In genomic region chr10:73807471-73807870, GRCh38 we compare ENCODE assay signal across 16 cellular contexts. TPM values are rescaled to one million over a fixed set of nuclear protein-coding genes. Genes with fewer than 3 reads are reported as not detected.
DNase-seq lines count a peak whose midpoint lies in the region; ATAC-seq, FAIRE-seq and TF ChIP-seq lines count a peak whose summit lies in the region.
"Had no signal": no experiment of that assay in that cellular context is flagged by ENCODE, and none has a peak within 500 bp of the region (broad histone marks: within the 10 kb centered on the region; RNA-seq: fewer than 3 reads in every experiment).

No MANE protein-coding gene starts in this region.

- CTCF ChIA-PET in activated CD4-positive, alpha-beta T cell treated with anti-CD3 and anti-CD28 coated beads, Interleukin-2, amount 10 ng/mL, durations not matched to agents 7 days and 5 days (lab: Charles Lee): interaction anchor here (1.1 to 2.6 kb wide), 3 partner anchors 13 to 72 kb away, joined by 4 to 20 read pairs (median 9); partner anchors contain the start of gene ZSWIM8
- CTCF ChIA-PET in K562 (lab: Yijun Ruan, JAX; ENCODE audit: low intra/inter-chr PET ratio): no interaction called here

- H3K4me3 ChIP-seq in right atrium auricular region (no peak overlapping the region), K562 (no peak overlapping the region)
- H3K4me3 ChIP-seq: GM23338 had no signal

- peak overlapping the region; percentile 73 for H3K27ac Mint-ChIP-seq in activated CD4-positive, alpha-beta T cell treated with anti-CD3 and anti-CD28 coated beads, Interleukin-2, amount 10 ng/mL, durations not matched to agents 7 days and 5 days
- no peak overlapping the region for H3K27ac Mint-ChIP-seq in stimulated activated naive CD8-positive, alpha-beta T cell treated with anti-CD3 and anti-CD28 coated beads, Interleukin-15, amount 100 ng/mL, for 72 hours
- H3K27ac Mint-ChIP-seq: GM23338 had no signal

- H3K27me3 ChIP-seq in right atrium auricular region (no peaks in the 10 kb centered on the region), K562 (ENCODE audit: control insufficient read depth in 2 of 2, insufficient read depth in 2 of 2, low read length in 2 of 2) (no peaks in the 10 kb centered on the region)
- H3K27me3 ChIP-seq: Peyer's patch had no signal

- no peaks in the 10 kb centered on the region for H3K9me1 ChIP-seq in K562 (ENCODE audit: control insufficient read depth, insufficient read depth, low read length)

- H3K9me3 Mint-ChIP-seq in activated CD4-positive, alpha-beta T cell treated with anti-CD3 and anti-CD28 coated beads, Interleukin-2, amount 10 ng/mL, durations not matched to agents 7 days and 5 days: no peaks in the 10 kb centered on the region
- no peaks in the 10 kb centered on the region for H3K9me3 Mint-ChIP-seq in stimulated activated naive CD8-positive, alpha-beta T cell treated with anti-CD3 and anti-CD28 coated beads, Interleukin-15, amount 100 ng/mL, for 72 hours
- H3K9me3 Mint-ChIP-seq: GM23338 had no signal

- H3K9me3 ChIP-seq in right atrium auricular region (no peaks in the 10 kb centered on the region), K562 (replicated peaks; ENCODE audit: control insufficient read depth, insufficient read depth, low read depth, low read length) (no peaks in the 10 kb centered on the region)
- H3K9me3 ChIP-seq: Peyer's patch had no signal

- no peak for TF ChIP-seq RAD21 in K562 (CRISPR knock-in tag; conservative IDR thresholded peaks at IDR 0.05 in 1 of 2, IDR thresholded peaks at IDR 0.05 in 1 of 2)

- H3K4me1 Mint-ChIP-seq in activated CD4-positive, alpha-beta T cell treated with anti-CD3 and anti-CD28 coated beads, Interleukin-2, amount 10 ng/mL, durations not matched to agents 7 days and 5 days: peaks cover 54% of the 10 kb centered on the region
- peaks cover 73% of the 10 kb centered on the region for H3K4me1 Mint-ChIP-seq in stimulated activated naive CD8-positive, alpha-beta T cell treated with anti-CD3 and anti-CD28 coated beads, Interleukin-15, amount 100 ng/mL, for 72 hours

- peaks cover 0 to 23% of the 10 kb centered on the region in 2 donors for H3K4me1 ChIP-seq in right atrium auricular region
- H3K4me1 ChIP-seq in K562 (replicated peaks in 1 of 2; ENCODE audit: control insufficient read depth in 2 of 2, insufficient read depth in 2 of 2, low read length in 2 of 2): peaks cover 23 to 40% of the 10 kb centered on the region in 2 experiments

- WGBS in K562 (ENCODE audit: insufficient coverage, low coverage, missing lambda C conversion rate): 95% methylated on average over 14 of the region's 14 CpGs

- peaks cover 60% of the 10 kb centered on the region for H3K36me3 Mint-ChIP-seq in activated CD4-positive, alpha-beta T cell treated with anti-CD3 and anti-CD28 coated beads, Interleukin-2, amount 10 ng/mL, durations not matched to agents 7 days and 5 days (ENCODE audit: low read depth)

- TF ChIP-seq EP300 in K562 (IDR thresholded peaks at IDR 0.05; ENCODE audit: low read length): no peak

- in situ Hi-C loops in K562 (cut with MboI): no loop called here

- BruUV-seq in K562 (replicated peaks; lab: Mats Ljungman, UMichigan): no TSS peak

- H3K27ac ChIP-seq in right atrium auricular region: no peak overlapping the region
- no peak overlapping the region for H3K27ac ChIP-seq in K562 (ENCODE audit: extremely low read depth, low read depth, low read length)
- H3K27ac ChIP-seq: Peyer's patch had no signal

- TF ChIP-seq CTCF in right atrium auricular region (IDR thresholded peaks at IDR 0.05) (no peak), K562 (IDR thresholded peaks at IDR 0.05 in 2 of 3, conservative IDR thresholded peaks at IDR 0.05 in 1 of 3; ENCODE audit: insufficient read depth in 2 of 3, low read depth in 1 of 3, low read length in 3 of 3) (no peak)

- no peak for DNase-seq in activated CD4-positive, alpha-beta T cell treated with anti-CD3 and anti-CD28 coated beads, Interleukin-2, amount 10 ng/mL, durations not matched to agents 7 days and 5 days
- no peak for DNase-seq in activated CD4-positive, alpha-beta T cell treated with anti-CD3 and anti-CD28 coated beads, Interleukin-2, amount 50 U/mL, for 4 hours
- DNase-seq in left ventricle myocardium superior (peak; percentile 25), right atrium auricular region (ENCODE audit: low spot score) (no peak), K562 (ENCODE audit: extremely low read depth in 1 of 4, low spot score in 3 of 4) (no peak), DMS79 treated with DMSO at 0.1 percent for 48 hours (lab: John Stamatoyannopoulos, UW) (no peak), UCSD-AML1 (lab: John Stamatoyannopoulos, UW; ENCODE audit: unreplicated experiment) (no peak)
- DNase-seq in stimulated activated naive CD8-positive, alpha-beta T cell treated with anti-CD3 and anti-CD28 coated beads, Interleukin-15, amount 100 ng/mL, for 72 hours: no peak
- DNase-seq: C1 segment of cervical spinal cord, COR-L47, DMS153, NCI-H146, NCI-H2081 treated with DMSO at 0.1 percent for 48 hours, NCI-H524, Peyer's patch had no signal

- ATAC-seq in left ventricle myocardium superior: no peak
- ATAC-seq in K562: no peak
- ATAC-seq in stimulated activated naive CD8-positive, alpha-beta T cell treated with anti-CD3 and anti-CD28 coated beads, Interleukin-15, amount 100 ng/mL, for 72 hours: no peak
- ATAC-seq: GM23338 had no signal

- intact Hi-C loops in left ventricle myocardium superior (cut with micrococcal nuclease): no loop called here
- intact Hi-C loops in K562 (cut with micrococcal nuclease): no loop called here

- TF ChIP-seq POLR2A in K562 (conservative IDR thresholded peaks at IDR 0.05): no peak

- peaks cover 5% of the 10 kb centered on the region; the same call in 1 of the 2 replicates for H4K20me1 ChIP-seq in K562 (replicated peaks; ENCODE audit: control insufficient read depth, insufficient read depth, low read length)

- H3K79me2 ChIP-seq in K562 (ENCODE audit: control insufficient read depth, insufficient read depth, low read length): peaks cover 13% of the 10 kb centered on the region

- no peak overlapping the region for H3K4me2 ChIP-seq in K562 (ENCODE audit: insufficient read depth, low read length)
- H3K4me2 ChIP-seq: GM23338 had no signal

- no peaks in the 10 kb centered on the region for H3K27me3 Mint-ChIP-seq in activated CD4-positive, alpha-beta T cell treated with anti-CD3 and anti-CD28 coated beads, Interleukin-2, amount 10 ng/mL, durations not matched to agents 7 days and 5 days
- H3K27me3 Mint-ChIP-seq in stimulated activated naive CD8-positive, alpha-beta T cell treated with anti-CD3 and anti-CD28 coated beads, Interleukin-15, amount 100 ng/mL, for 72 hours: no peaks in the 10 kb centered on the region

- no peak for FAIRE-seq in K562 (lab: Jason Lieb, UNC)

- no peak overlapping the region for H2AFZ ChIP-seq in K562 (ENCODE audit: low read depth, low read length)
- H2AFZ ChIP-seq: GM23338 had no signal

- POLR2A ChIA-PET in activated CD4-positive, alpha-beta T cell treated with anti-CD3 and anti-CD28 coated beads, Interleukin-2, amount 10 ng/mL, durations not matched to agents 7 days and 5 days (lab: Charles Lee): no interaction called here
- POLR2A ChIA-PET in K562 (lab: Yijun Ruan, JAX): interaction anchor here (1.0 to 3.6 kb wide), 3 partner anchors 8 to 33 kb away, joined by 3 to 20 read pairs (median 4); no protein-coding TSS in a partner anchor

- H3K36me3 ChIP-seq in right atrium auricular region: peaks cover 66% of the 10 kb centered on the region
- H3K36me3 ChIP-seq in K562 (ENCODE audit: control insufficient read depth, insufficient read depth, low read length): peaks cover 56% of the 10 kb centered on the region

- H3K4me3 Mint-ChIP-seq in activated CD4-positive, alpha-beta T cell treated with anti-CD3 and anti-CD28 coated beads, Interleukin-2, amount 10 ng/mL, durations not matched to agents 7 days and 5 days: no peak overlapping the region
- H3K4me3 Mint-ChIP-seq in stimulated activated naive CD8-positive, alpha-beta T cell treated with anti-CD3 and anti-CD28 coated beads, Interleukin-15, amount 100 ng/mL, for 72 hours: peak overlapping the region; percentile 9 to 57
- H3K4me3 Mint-ChIP-seq: GM23338 had no signal

- 0 out of 4 replicates have a peak overlapping the region, but pooled peaks of 1 of the 2 experiments have one; percentile 36 for H3K9ac ChIP-seq in K562 (ENCODE audit: insufficient read depth in 1 of 2, low read depth in 2 of 2, low read length in 2 of 2)

RNA-seq across cellular contexts. Expression of gene NDST2, which starts 3.9 kb away (rescaled TPM):
- 10 to 100 TPM; 53.0 to 61.8 TPM for total RNA-seq in activated CD4-positive, alpha-beta T cell treated with anti-CD3 and anti-CD28 coated beads, Interleukin-2, amount 10 ng/mL, durations not matched to agents 7 days and 5 days
- total RNA-seq in left ventricle myocardium superior (11.7 TPM), right atrium auricular region (10 to 100 TPM; 13.1 to 18.4 TPM), K562 (2014; rRNA removed) (27.2 and 32.1 TPM in 2 replicates), K562 (2014; rRNA removed; fragmentation: Illumina TruSeq; extraction: Trizol) (12.5 and 14.7 TPM in 2 replicates), K562 (2015; rRNA removed; fragmentation: Illumina TruSeq; extraction: Trizol) (18.2 and 19.6 TPM in 2 replicates), K562 (2021) (33.9 and 35.7 TPM in 2 replicates)
- total RNA-seq in K562 (2011; cell fraction: chromatin; rRNA removed; ENCODE audit: low replicate concordance): 130 and 235 TPM in 2 replicates
- 102 and 121 TPM in 2 replicates for total RNA-seq in K562 (2011; cell fraction: nucleolus; rRNA removed)
- total RNA-seq in K562 (2011; cell fraction: nucleoplasm; rRNA removed): 108 and 109 TPM in 2 replicates
- polyA plus RNA-seq in K562 (2011; rRNA removed) (23.8 and 31.6 TPM in 2 replicates), K562 (2014; fragmentation: Illumina TruSeq; extraction: Trizol) (22.6 TPM in 2 replicates), K562 (2014; fragmentation: Nextera tagmentation; extraction: Ambion mirVana) (1 to 10 TPM; 4.7 to 6.3 TPM), K562 (2014; rRNA removed) (30.5 and 31.4 TPM in 2 replicates)
- 23.7 and 30.6 TPM in 2 replicates for polyA plus RNA-seq in K562 (2011; cell fraction: cytosol; rRNA removed)
- 99.8 and 108 TPM in 2 replicates for polyA plus RNA-seq in K562 (2011; cell fraction: nucleus; rRNA removed)
- 42.1 and 123 TPM in 2 replicates for polyA plus RNA-seq in K562 (2012)
- 22.0 and 23.5 TPM in 2 replicates for polyA minus RNA-seq in K562 (2011; rRNA and poly(A)+ RNA removed)
- 12.5 and 14.2 TPM in 2 replicates for polyA minus RNA-seq in K562 (2011; cell fraction: cytosol; rRNA and poly(A)+ RNA removed)
- polyA minus RNA-seq in K562 (2011; cell fraction: nucleus; rRNA and poly(A)+ RNA removed): 44.3 and 53.9 TPM in 2 replicates

RNA-seq across cellular contexts. Expression of gene ZSWIM8, which starts 22.1 kb away (rescaled TPM):
- total RNA-seq in activated CD4-positive, alpha-beta T cell treated with anti-CD3 and anti-CD28 coated beads, Interleukin-2, amount 10 ng/mL, durations not matched to agents 7 days and 5 days: 10 to 100 TPM; 79.2 to 87.3 TPM
- total RNA-seq in left ventricle myocardium superior: 53.9 TPM
- 10 to 100 TPM; 37.6 to 63.2 TPM for total RNA-seq in right atrium auricular region
- total RNA-seq in K562 (2011; cell fraction: chromatin; rRNA removed; ENCODE audit: low replicate concordance): 202 and 543 TPM in 2 replicates
- 249 and 295 TPM in 2 replicates for total RNA-seq in K562 (2011; cell fraction: nucleolus; rRNA removed)
- 177 and 202 TPM in 2 replicates for total RNA-seq in K562 (2011; cell fraction: nucleoplasm; rRNA removed)
- 21.9 and 34.2 TPM in 2 replicates for total RNA-seq in K562 (2014; rRNA removed)
- 14.9 and 15.0 TPM in 2 replicates for total RNA-seq in K562 (2014; rRNA removed; fragmentation: Illumina TruSeq; extraction: Trizol)
- total RNA-seq in K562 (2015; rRNA removed; fragmentation: Illumina TruSeq; extraction: Trizol): 26.7 and 30.0 TPM in 2 replicates
- 43.4 and 45.6 TPM in 2 replicates for total RNA-seq in K562 (2021)
- 35.1 and 76.4 TPM in 2 replicates for polyA plus RNA-seq in K562 (2011; rRNA removed)
- polyA plus RNA-seq in K562 (2011; cell fraction: cytosol; rRNA removed): 51.3 and 87.4 TPM in 2 replicates
- 367 and 476 TPM in 2 replicates for polyA plus RNA-seq in K562 (2011; cell fraction: nucleus; rRNA removed)
- polyA plus RNA-seq in K562 (2012): 41.4 and 84.7 TPM in 2 replicates
- polyA plus RNA-seq in K562 (2014; fragmentation: Illumina TruSeq; extraction: Trizol): 40.7 and 51.3 TPM in 2 replicates
- polyA plus RNA-seq in K562 (2014; fragmentation: Nextera tagmentation; extraction: Ambion mirVana): 1 to 10 TPM; 5.6 to 6.2 TPM
- 38.4 and 47.8 TPM in 2 replicates for polyA plus RNA-seq in K562 (2014; rRNA removed)
- polyA minus RNA-seq in K562 (2011; rRNA and poly(A)+ RNA removed): 34.3 and 47.0 TPM in 2 replicates
- polyA minus RNA-seq in K562 (2011; cell fraction: cytosol; rRNA and poly(A)+ RNA removed): 38.9 and 42.1 TPM in 2 replicates
- polyA minus RNA-seq in K562 (2011; cell fraction: nucleus; rRNA and poly(A)+ RNA removed): 56.4 and 72.0 TPM in 2 replicates

RNA-seq across cellular contexts. Expression of gene CHCHD1, which starts 25.6 kb away (rescaled TPM):
- 10 to 100 TPM; 22.3 to 27.4 TPM for total RNA-seq in activated CD4-positive, alpha-beta T cell treated with anti-CD3 and anti-CD28 coated beads, Interleukin-2, amount 10 ng/mL, durations not matched to agents 7 days and 5 days
- total RNA-seq in left ventricle myocardium superior (29.2 TPM), right atrium auricular region (10 to 100 TPM; 28.3 to 32.7 TPM), K562 (2014; rRNA removed) (82.9 and 130 TPM in 2 replicates), K562 (2014; rRNA removed; fragmentation: Illumina TruSeq; extraction: Trizol) (68.2 and 79.6 TPM in 2 replicates), K562 (2015; rRNA removed; fragmentation: Illumina TruSeq; extraction: Trizol) (69.6 and 83.4 TPM in 2 replicates), K562 (2021) (52.9 and 54.9 TPM in 2 replicates)
- 21.6 and 37.5 TPM in 2 replicates for total RNA-seq in K562 (2011; cell fraction: chromatin; rRNA removed; ENCODE audit: low replicate concordance)
- 20.1 and 25.8 TPM in 2 replicates for total RNA-seq in K562 (2011; cell fraction: nucleolus; rRNA removed)
- total RNA-seq in K562 (2011; cell fraction: nucleoplasm; rRNA removed): 37.9 and 46.2 TPM in 2 replicates
- polyA plus RNA-seq in K562 (2011; rRNA removed) (84.9 and 110 TPM in 2 replicates), K562 (2014; fragmentation: Illumina TruSeq; extraction: Trizol) (59.5 and 75.0 TPM in 2 replicates), K562 (2014; fragmentation: Nextera tagmentation; extraction: Ambion mirVana) (100 to 1,000 TPM in 1 of 2 experiments, 10 to 100 TPM in 1; 89.7 to 114 TPM), K562 (2014; rRNA removed) (126 and 135 TPM in 2 replicates)
- polyA plus RNA-seq in K562 (2011; cell fraction: cytosol; rRNA removed): 54.8 and 55.0 TPM in 2 replicates
- 33.4 and 48.1 TPM in 2 replicates for polyA plus RNA-seq in K562 (2011; cell fraction: nucleus; rRNA removed)
- 70.3 and 131 TPM in 2 replicates for polyA plus RNA-seq in K562 (2012)
- polyA minus RNA-seq in K562 (2011; rRNA and poly(A)+ RNA removed): 21.0 and 21.1 TPM in 2 replicates
- 11.0 and 14.1 TPM in 2 replicates for polyA minus RNA-seq in K562 (2011; cell fraction: cytosol; rRNA and poly(A)+ RNA removed)
- polyA minus RNA-seq in K562 (2011; cell fraction: nucleus; rRNA and poly(A)+ RNA removed): 11.0 and 27.2 TPM in 2 replicates
